18 cellular contexts compared by ENCODE assay signal in the genomic region with DNA sequence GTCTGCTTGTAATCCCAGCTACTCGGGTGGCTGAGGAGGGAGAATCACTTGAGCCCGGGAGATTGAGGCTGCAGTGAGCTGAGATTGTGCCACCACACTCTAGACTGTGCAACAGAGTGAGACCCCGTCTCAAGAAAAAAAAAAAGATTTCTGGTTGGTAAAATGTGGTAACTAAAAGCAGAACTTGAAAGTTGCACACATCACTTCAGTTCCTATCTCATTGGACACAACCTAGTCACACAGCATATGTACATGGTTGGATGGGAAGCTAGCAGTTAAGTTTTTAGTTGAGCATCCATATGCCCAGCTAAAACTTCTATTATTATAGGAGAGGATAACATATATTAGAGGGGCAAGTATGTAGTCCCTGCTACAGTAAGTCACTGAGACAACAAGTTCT. TPM values are rescaled to one million over a fixed set of nuclear protein-coding genes. Genes with fewer than 3 reads are reported as not detected.
A peak's percentile ranks its signal among the peaks of the same experiment; 100 is the strongest.
DNase-seq lines count a peak whose midpoint lies in the region; ATAC-seq and TF ChIP-seq lines count a peak whose summit lies in the region.
"Had no signal": no experiment of that assay in that cellular context is flagged by ENCODE, and none has a peak within 500 bp of the region (broad histone marks: within the 10 kb centered on the region; RNA-seq: fewer than 3 reads in every experiment).

No MANE protein-coding gene starts in this region.

- intact Hi-C loops in vagina (cut with DNase I): no loop called here

- H3K4me1 ChIP-seq in vagina: no peaks in the 10 kb centered on the region
- H3K4me1 ChIP-seq: prostate gland had no signal

- no peaks in the 10 kb centered on the region for H3K9me3 ChIP-seq in vagina
- H3K9me3 ChIP-seq: prostate gland had no signal

- no peak overlapping the region for H3K4me3 ChIP-seq in GM06990 (replicated peaks; ENCODE audit: low read depth, low read length)
- no peak overlapping the region for H3K4me3 ChIP-seq in foreskin fibroblast (ENCODE audit: low read depth in 1 of 2, low read length in 2 of 2)
- H3K4me3 ChIP-seq in vagina: no peak overlapping the region
- H3K4me3 ChIP-seq: GM23248, prostate gland, smooth muscle cell had no signal

- H3K36me3 ChIP-seq in GM06990 (ENCODE audit: control insufficient read depth, insufficient read depth, low read length) (no peaks in the 10 kb centered on the region), vagina (no peaks in the 10 kb centered on the region)
- H3K36me3 ChIP-seq: prostate gland had no signal

- H3K27me3 ChIP-seq in GM06990 (replicated peaks; ENCODE audit: control insufficient read depth, insufficient read depth, low read length) (no peaks in the 10 kb centered on the region), vagina (no peaks in the 10 kb centered on the region)

- ATAC-seq in GM21526 (IDR thresholded peaks at IDR 0.05; ENCODE audit: low FRiP score, unreplicated experiment): peak; percentile 65
- ATAC-seq in HG03159 (IDR thresholded peaks at IDR 0.05; ENCODE audit: unreplicated experiment): peak; percentile 59
- ATAC-seq: activated CD8-positive, alpha-beta T cell treated with anti-CD3 and anti-CD28 coated beads, Interleukin-2, amount 10 ng/mL, durations not matched to agents 7 days and 5 days; activated T-helper 17 cell treated with anti-CD3 and anti-CD28 coated beads, Interleukin-2, amount 50 U/mL, for 72 hours had no signal

- DNase-seq in GM06990 (ENCODE audit: extremely low read depth, insufficient read length) (peak; percentile 17), SKM-1 treated with dmso at 0.1 percent for 144 hours (lab: John Stamatoyannopoulos, UW; ENCODE audit: unreplicated experiment) (peak; percentile 45), foreskin fibroblast (no peak), GOT3 (lab: John Stamatoyannopoulos, UW) (no peak), vagina (ENCODE audit: extremely low spot score in 2 of 2) (no peak), HuH-7.5 (ENCODE audit: low spot score) (no peak)
- DNase-seq: activated CD8-positive, alpha-beta T cell treated with anti-CD3 and anti-CD28 coated beads, Interleukin-2, amount 10 ng/mL, durations not matched to agents 7 days and 5 days; amniotic stem cell; CD4-positive, alpha-beta T cell; cerebellar nuclear complex; GM23248; NCI-H1436; NCI-H226 had no signal

- no peak for TF ChIP-seq POLR2A in vagina (IDR thresholded peaks at IDR 0.05)

- no peak overlapping the region for H3K27ac ChIP-seq in vagina
- H3K27ac ChIP-seq: GM23248, prostate gland had no signal

- TF ChIP-seq CTCF in GM06990 (IDR thresholded peaks at IDR 0.05; ENCODE audit: insufficient read depth, low read length, poor library complexity, severe bottlenecking) (no peak), foreskin fibroblast (IDR thresholded peaks at IDR 0.05; ENCODE audit: low read depth, low read length) (no peak), vagina (IDR thresholded peaks at IDR 0.05) (no peak)

RNA-seq across cellular contexts. Expression of gene BCAS2, which starts 22.1 kb away (rescaled TPM):
- 28.5 TPM for total RNA-seq in vagina

RNA-seq across cellular contexts. Expression of gene TRIM33, which starts 48.4 kb away (rescaled TPM):
- total RNA-seq in vagina: 35.8 TPM

Comparison
In these comparisons a context has a peak if more than half of its experiments do, and no peak if none do; other contexts are left out.
1. DNase-seq: peak in GM06990 (single experiment) and SKM-1 treated with dmso at 0.1 percent for 144 hours (single experiment); none in foreskin fibroblast (0 of 2), GOT3 (single experiment), vagina (0 of 2) and HuH-7.5 (single experiment).